In genomic region chr7:80721880-80722595, GRCh38 we compare ENCODE assay signal across 10 cellular contexts.
DNase-seq lines count a peak whose midpoint lies in the region; ATAC-seq and TF ChIP-seq lines count a peak whose summit lies in the region.
"Had no signal": no experiment of that assay in that cellular context is flagged by ENCODE, and none has a peak within 500 bp of the region (broad histone marks: within the 10 kb centered on the region; RNA-seq: fewer than 3 reads in every experiment).

No MANE protein-coding gene starts in this region.

- no peak overlapping the region for H3K4me3 ChIP-seq in HUES48 (ENCODE audit: low read depth, low read length)
- no peak overlapping the region for H3K4me3 ChIP-seq in thoracic aorta

- H3K27ac ChIP-seq in HUES48 (ENCODE audit: low read depth, low read length) (peak overlapping the region; percentile 86), thoracic aorta (peak overlapping the region; percentile 56 to 69)
- H3K27ac ChIP-seq: WERI-Rb-1 had no signal

- H3K4me3 Mint-ChIP-seq in activated naive CD4-positive, alpha-beta T cell treated with anti-CD3 and anti-CD28 coated beads for 36 hours = no peak overlapping the region

- CTCF ChIA-PET in activated naive CD4-positive, alpha-beta T cell treated with anti-CD3 and anti-CD28 coated beads for 36 hours (lab: Charles Lee) = no interaction called here

- H3K9ac ChIP-seq in HUES48 (ENCODE audit: low read depth, low read length) = no peak overlapping the region

- no peaks in the 10 kb centered on the region for H3K27me3 Mint-ChIP-seq in activated naive CD4-positive, alpha-beta T cell treated with anti-CD3 and anti-CD28 coated beads for 36 hours (ENCODE audit: low read depth)

- no peak overlapping the region for H3K27ac Mint-ChIP-seq in activated naive CD4-positive, alpha-beta T cell treated with anti-CD3 and anti-CD28 coated beads for 36 hours

- H3K9me3 Mint-ChIP-seq in activated naive CD4-positive, alpha-beta T cell treated with anti-CD3 and anti-CD28 coated beads for 36 hours = no peaks in the 10 kb centered on the region

- H3K27me3 ChIP-seq in HUES48 (ENCODE audit: control insufficient read depth, insufficient read depth, low read length) (no peaks in the 10 kb centered on the region), thoracic aorta (replicated peaks; ENCODE audit: insufficient read depth) (no peaks in the 10 kb centered on the region)

- H3K36me3 ChIP-seq in HUES48 (ENCODE audit: control insufficient read depth, insufficient read depth, low read length) (no peaks in the 10 kb centered on the region), thoracic aorta (no peaks in the 10 kb centered on the region)
- H3K36me3 ChIP-seq: WERI-Rb-1 had no signal

- H3K9me3 ChIP-seq in HUES48 (ENCODE audit: control insufficient read depth, insufficient read depth, low read length) (no peaks in the 10 kb centered on the region), thoracic aorta (no peaks in the 10 kb centered on the region)

- no peak for TF ChIP-seq CTCF in thoracic aorta (IDR thresholded peaks at IDR 0.05)

- no peak for ATAC-seq in thoracic aorta (ENCODE audit: insufficient number of reproducible peaks, low FRiP score, low read depth)
- no peak for ATAC-seq in HG02678 (IDR thresholded peaks at IDR 0.05; ENCODE audit: unreplicated experiment)
- ATAC-seq: left lobe of liver had no signal

- H3K4me1 ChIP-seq in HUES48 (ENCODE audit: control insufficient read depth, insufficient read depth, low read length) (peaks cover 57% of the 10 kb centered on the region), thoracic aorta (ENCODE audit: control insufficient read depth in 1 of 2, low read depth in 2 of 2) (peaks cover 6 to 22% of the 10 kb centered on the region in 2 donors)

- intact Hi-C loops in activated naive CD4-positive, alpha-beta T cell treated with anti-CD3 and anti-CD28 coated beads for 36 hours (cut with micrococcal nuclease) = no loop called here

- no peaks in the 10 kb centered on the region for H3K36me3 Mint-ChIP-seq in activated naive CD4-positive, alpha-beta T cell treated with anti-CD3 and anti-CD28 coated beads for 36 hours (ENCODE audit: low read depth)

- DNase-seq in astrocyte of the hippocampus (ENCODE audit: low read depth, low spot score) = peak; percentile 74
- DNase-seq in iPS-NIHi7 (ENCODE audit: extremely low spot score) = peak; percentile 15
- no peak for DNase-seq in thoracic aorta (ENCODE audit: low spot score)
- no peak for DNase-seq in activated gamma-delta T cell treated with Interleukin-2 at 50 U/mL for 16 hours
- DNase-seq in activated naive CD4-positive, alpha-beta T cell treated with anti-CD3 and anti-CD28 coated beads for 36 hours = no peak
- no peak for DNase-seq in NCI-H1105 (lab: John Stamatoyannopoulos, UW)
- DNase-seq: WERI-Rb-1 had no signal

- no peaks in the 10 kb centered on the region for H3K4me1 Mint-ChIP-seq in activated naive CD4-positive, alpha-beta T cell treated with anti-CD3 and anti-CD28 coated beads for 36 hours (ENCODE audit: low read depth)

Comparison
In these comparisons a context has a peak if more than half of its experiments do, and no peak if none do; other contexts are left out.
1. DNase-seq: peak in astrocyte of the hippocampus (single experiment) and iPS-NIHi7 (single experiment); none in thoracic aorta (single experiment), activated gamma-delta T cell treated with Interleukin-2 at 50 U/mL for 16 hours (single experiment), activated naive CD4-positive, alpha-beta T cell treated with anti-CD3 and anti-CD28 coated beads for 36 hours (single experiment) and NCI-H1105 (single experiment).